ENCODE assay signal across 8 cellular contexts in genomic region chr16:14937143-14937542, GRCh38. TPM values are rescaled to one million over a fixed set of nuclear protein-coding genes. Genes with fewer than 3 reads are reported as not detected.
DNase-seq lines count a peak whose midpoint lies in the region; ATAC-seq, FAIRE-seq and TF ChIP-seq lines count a peak whose summit lies in the region.
"Not testable (repeated sequence)": the region's sequence is repeated elsewhere in the genome, so short reads cannot be mapped to it uniquely, and the experiment has no call there.

TSS of gene NPIPA1 (plus strand) at chr16:14937443. CDS start at chr16:14937443, 0 bp downstream.

- not testable (repeated sequence) for H3K36me3 Mint-ChIP-seq in activated CD8-positive, alpha-beta memory T cell treated with anti-CD3 and anti-CD28 coated beads, Interleukin-2, amount 10 ng/mL, durations not matched to agents 7 days and 5 days

- TF ChIP-seq RAD21 in HepG2 (CRISPR knock-in tag; IDR thresholded peaks at IDR 0.05): not testable (repeated sequence)

- H3K4me3 Mint-ChIP-seq in activated CD8-positive, alpha-beta memory T cell treated with anti-CD3 and anti-CD28 coated beads, Interleukin-2, amount 10 ng/mL, durations not matched to agents 7 days and 5 days: not testable (repeated sequence)

- H3K4me1 ChIP-seq in PC-9 (replicated peaks; ENCODE audit: insufficient read depth); gastroesophageal sphincter; HepG2 (ENCODE audit: insufficient read depth, low read length): not testable (repeated sequence)

- not testable (repeated sequence) for BruUV-seq in PC-9 (replicated peaks; lab: Mats Ljungman, UMichigan); HepG2 (replicated peaks; lab: Mats Ljungman, UMichigan)

- not testable (repeated sequence) for H3K27ac ChIP-seq in PC-9; gastroesophageal sphincter; HepG2 (ENCODE audit: extremely low read length, insufficient read depth, low read length); temporal lobe (ENCODE audit: low read depth, low read length)

- H3K4me2 ChIP-seq in PC-9; HepG2 (ENCODE audit: low read depth, low read length): not testable (repeated sequence)

- not testable (repeated sequence) for H3K9me2 ChIP-seq in PC-9 (ENCODE audit: insufficient read depth)

- POLR2A ChIA-PET in BJ (lab: Charles Lee); PC-9 (lab: Charles Lee; ENCODE audit: unreplicated experiment); HepG2 (lab: Yijun Ruan, JAX): not testable (repeated sequence)

- TF ChIP-seq CTCF in BJ (IDR thresholded peaks at IDR 0.05; ENCODE audit: insufficient read depth, low read depth, low read length); PC-9 (conservative IDR thresholded peaks at IDR 0.05); gastroesophageal sphincter (IDR thresholded peaks at IDR 0.05); HepG2 (CRISPR knock-in tag; IDR thresholded peaks at IDR 0.05); omental fat pad (IDR thresholded peaks at IDR 0.05): not testable (repeated sequence)

- not testable (repeated sequence) for H3K79me2 ChIP-seq in PC-9 (ENCODE audit: low read depth); HepG2 (ENCODE audit: insufficient read depth, low read length)

- not testable (repeated sequence) for H3K9me3 ChIP-seq in PC-9 (ENCODE audit: insufficient read depth, low read depth); gastroesophageal sphincter; HepG2 (ENCODE audit: low read length)

- H3K4me3 ChIP-seq in BJ (ENCODE audit: low read depth, low read length); PC-9; gastroesophageal sphincter; HepG2 (replicated peaks in 1 of 3; ENCODE audit: insufficient read depth in 1 of 3, low read depth in 2 of 3, low read length in 3 of 3): not testable (repeated sequence)

- FAIRE-seq in HepG2 (lab: Jason Lieb, UNC): not testable (repeated sequence)

- H3K27ac Mint-ChIP-seq in activated CD8-positive, alpha-beta memory T cell treated with anti-CD3 and anti-CD28 coated beads, Interleukin-2, amount 10 ng/mL, durations not matched to agents 7 days and 5 days: not testable (repeated sequence)

- TF ChIP-seq EP300 in gastroesophageal sphincter (IDR thresholded peaks at IDR 0.05); HepG2 (IDR thresholded peaks at IDR 0.05; ENCODE audit: low read depth in 2 of 2, low read length in 2 of 2); HepG2 (CRISPR knock-in tag; IDR thresholded peaks at IDR 0.05; ENCODE audit: borderline replicate concordance): not testable (repeated sequence)

- not testable (repeated sequence) for H4K20me1 ChIP-seq in PC-9 (ENCODE audit: insufficient read depth); HepG2 (ENCODE audit: insufficient read depth, low read length)

- H3K9ac ChIP-seq in HepG2 (ENCODE audit: insufficient read depth, low read depth, low read length): not testable (repeated sequence)

- WGBS in gastroesophageal sphincter (ENCODE audit: low coverage in 1 of 2), 2 donors: no CpG with 5 or more reads among the region's 4 CpGs
- WGBS in HepG2 (ENCODE audit: low lambda C conversion rate): no CpG with 5 or more reads among the region's 4 CpGs

- not testable (repeated sequence) for ATAC-seq in activated CD8-positive, alpha-beta memory T cell treated with anti-CD3 and anti-CD28 coated beads, Interleukin-2, amount 10 ng/mL, durations not matched to agents 7 days and 5 days; gastroesophageal sphincter; HepG2; omental fat pad (ENCODE audit: low FRiP score)

- not testable (repeated sequence) for H3F3A ChIP-seq in PC-9 (ENCODE audit: insufficient read depth, low read depth)

- not testable (repeated sequence) for H3K27me3 ChIP-seq in BJ (ENCODE audit: control insufficient read depth, insufficient read depth, low read length); PC-9 (ENCODE audit: insufficient read depth, low read depth); gastroesophageal sphincter; HepG2 (ENCODE audit: control insufficient read depth in 1 of 2, insufficient read depth in 2 of 2, low read length in 2 of 2)

- TF ChIP-seq POLR2A in gastroesophageal sphincter (IDR thresholded peaks at IDR 0.05); HepG2 (IDR thresholded peaks at IDR 0.05; ENCODE audit: insufficient read depth in 1 of 2, low read depth in 2 of 2, low read length in 2 of 2): not testable (repeated sequence)

- not testable (repeated sequence) for H2AFZ ChIP-seq in PC-9; HepG2 (ENCODE audit: low read length)

- intact Hi-C loops in PC-9 (cut with micrococcal nuclease; ENCODE audit: unreplicated experiment); HepG2 (cut with micrococcal nuclease; ENCODE audit: unreplicated experiment): not testable (repeated sequence)

- DNase-seq in BJ (ENCODE audit: low read depth); PC-9; activated CD8-positive, alpha-beta memory T cell treated with anti-CD3 and anti-CD28 coated beads, Interleukin-2, amount 10 ng/mL, durations not matched to agents 7 days and 5 days; cerebellum (ENCODE audit: low spot score); HepG2 (ENCODE audit: low spot score); omental fat pad (ENCODE audit: low spot score): not testable (repeated sequence)

- CTCF ChIA-PET in BJ (lab: Yijun Ruan, JAX); PC-9 (lab: Charles Lee); activated CD8-positive, alpha-beta memory T cell treated with anti-CD3 and anti-CD28 coated beads, Interleukin-2, amount 10 ng/mL, durations not matched to agents 7 days and 5 days (lab: Charles Lee); HepG2 (lab: Yijun Ruan, JAX; ENCODE audit: low intra/inter-chr PET ratio, low total read pairs): not testable (repeated sequence)

- H3K9me3 Mint-ChIP-seq in activated CD8-positive, alpha-beta memory T cell treated with anti-CD3 and anti-CD28 coated beads, Interleukin-2, amount 10 ng/mL, durations not matched to agents 7 days and 5 days (ENCODE audit: low read depth): not testable (repeated sequence)

- not testable (repeated sequence) for H3K36me3 ChIP-seq in BJ (ENCODE audit: control insufficient read depth, insufficient read depth, low read length); PC-9 (ENCODE audit: low read depth); HepG2 (replicated peaks in 1 of 2; ENCODE audit: control insufficient read depth in 1 of 2, insufficient read depth in 2 of 2, low read length in 2 of 2)
- peaks cover 0 to 12% of the 10 kb centered on the region in 2 donors for H3K36me3 ChIP-seq in gastroesophageal sphincter

- not testable (repeated sequence) for H3K4me1 Mint-ChIP-seq in activated CD8-positive, alpha-beta memory T cell treated with anti-CD3 and anti-CD28 coated beads, Interleukin-2, amount 10 ng/mL, durations not matched to agents 7 days and 5 days

- in situ Hi-C loops in HepG2 (cut with HindIII; ENCODE audit: extremely low pct_ligation_motif_present, low pct_unique_long_range_greater_than_20kb): not testable (repeated sequence)

- H3K27me3 Mint-ChIP-seq in activated CD8-positive, alpha-beta memory T cell treated with anti-CD3 and anti-CD28 coated beads, Interleukin-2, amount 10 ng/mL, durations not matched to agents 7 days and 5 days: not testable (repeated sequence)

RNA-seq across cellular contexts. Expression of gene NPIPA1, which starts in this region (rescaled TPM):
- polyA plus RNA-seq in BJ (2011; rRNA removed) (77.0 and 83.3 TPM in 2 replicates), HepG2 (2011; rRNA removed) (183 and 205 TPM in 2 replicates)
- 14.8 and 20.9 TPM in 2 replicates for polyA minus RNA-seq in BJ (2011; rRNA and poly(A)+ RNA removed)
- total RNA-seq in PC-9 (2021) (84.5 and 109 TPM in 2 replicates), cerebellum (114 TPM), gastroesophageal sphincter (100 to 1,000 TPM in 2 of 4 donors, 10 to 100 TPM in 2; 54.0 to 103 (median 93.4) TPM), HepG2 (2016; rRNA removed; fragmentation: Illumina TruSeq; extraction: Trizol) (36.2 and 75.9 TPM in 2 replicates), omental fat pad (10 to 100 TPM; 48.5 to 91.7 (median 68.7) TPM), temporal lobe (59.0 TPM)
- total RNA-seq in activated CD8-positive, alpha-beta memory T cell treated with anti-CD3 and anti-CD28 coated beads, Interleukin-2, amount 10 ng/mL, durations not matched to agents 7 days and 5 days: 100 to 1,000 TPM; 109 to 133 TPM
- 34.0 and 35.5 TPM in 2 replicates for total RNA-seq in HepG2 (2016; cell fraction: cytosol; rRNA removed; fragmentation: Illumina TruSeq; extraction: Trizol; ENCODE audit: low read depth)
- total RNA-seq in HepG2 (2016; cell fraction: insoluble cytoplasmic fraction; rRNA removed; fragmentation: Illumina TruSeq; extraction: Trizol): 30.0 and 79.6 TPM in 2 replicates
- 24.9 and 29.8 TPM in 2 replicates for total RNA-seq in HepG2 (2016; cell fraction: membrane; rRNA removed; fragmentation: Illumina TruSeq; extraction: Trizol)
- 104 and 124 TPM in 2 replicates for total RNA-seq in HepG2 (2016; cell fraction: nucleus; rRNA removed; fragmentation: Illumina TruSeq; extraction: Trizol)
- polyA plus RNA-seq in HepG2 (2011; cell fraction: cytosol; rRNA removed): 51.3 and 61.8 TPM in 2 replicates
- 924 and 979 TPM in 2 replicates for polyA plus RNA-seq in HepG2 (2011; cell fraction: nucleus; rRNA removed)
- polyA plus RNA-seq in HepG2 (2012): 192 and 342 TPM in 2 replicates
- polyA plus RNA-seq in HepG2 (2016; cell fraction: cytosol; fragmentation: Illumina TruSeq; extraction: Trizol; ENCODE audit: low read depth): 11.9 and 14.0 TPM in 2 replicates
- 44.5 and 55.7 TPM in 2 replicates for polyA plus RNA-seq in HepG2 (2016; cell fraction: insoluble cytoplasmic fraction; fragmentation: Illumina TruSeq; extraction: Trizol; ENCODE audit: low read depth)
- polyA plus RNA-seq in HepG2 (2016; cell fraction: membrane; fragmentation: Illumina TruSeq; extraction: Trizol; ENCODE audit: low read depth): 21.0 and 26.0 TPM in 2 replicates
- polyA plus RNA-seq in HepG2 (2016; cell fraction: nucleus; fragmentation: Illumina TruSeq; extraction: Trizol; ENCODE audit: insufficient read depth, low read depth): 410 and 416 TPM in 2 replicates
- polyA minus RNA-seq in HepG2 (2011; rRNA and poly(A)+ RNA removed; ENCODE audit: low replicate concordance): 19.4 and 69.4 TPM in 2 replicates
- polyA minus RNA-seq in HepG2 (2011; cell fraction: cytosol; rRNA and poly(A)+ RNA removed): 20.8 and 23.0 TPM in 2 replicates
- polyA minus RNA-seq in HepG2 (2011; cell fraction: nucleus; rRNA and poly(A)+ RNA removed): 224 and 250 TPM in 2 replicates
